In genomic region chr14:51290132-51290531, GRCh38 we compare ENCODE assay signal across 28 cellular contexts.
"Had no signal": no experiment of that assay in that cellular context is flagged by ENCODE, and none has a peak within 500 bp of the region (broad histone marks: within the 10 kb centered on the region; RNA-seq: fewer than 3 reads in every experiment).

No MANE protein-coding gene starts in this region.

- H3K27ac Mint-ChIP-seq: stimulated activated effector memory CD8-positive, alpha-beta T cell treated with anti-CD3 and anti-CD28 coated beads, Interleukin-12 subunit alpha, Interleukin-12 subunit beta, amount 100 ng/mL, for 72 hours; stimulated activated memory B cell treated with anti-CD40 and anti-IgM and Interleukin-4, amounts not matched to agents 10 μg/mL and 1 μg/mL and 100 μg/mL, for 72 hours; stimulated activated naive B cell treated with anti-CD40 and anti-IgM and Interleukin-4, amounts not matched to agents 10 μg/mL and 1 μg/mL and 100 μg/mL, for 72 hours; stimulated activated naive CD8-positive, alpha-beta T cell treated with anti-CD3 and anti-CD28 coated beads, Interleukin-15, Interleukin-2, amounts not matched to agents 100 ng/mL and 50 ng/mL, for 24 hours; type B pancreatic cell had no signal

- H3K27me3 Mint-ChIP-seq: stimulated activated naive B cell treated with anti-CD40 and anti-IgM and Interleukin-4, amounts not matched to agents 10 μg/mL and 1 μg/mL and 100 μg/mL, for 72 hours; stimulated activated naive CD8-positive, alpha-beta T cell treated with anti-CD3 and anti-CD28 coated beads, Interleukin-15, amount 100 ng/mL, for 72 hours; type B pancreatic cell had no signal

- ATAC-seq: stimulated activated memory B cell treated with anti-CD40 and anti-IgM and Interleukin-4, amounts not matched to agents 10 μg/mL and 1 μg/mL and 100 μg/mL, for 72 hours; stimulated activated naive B cell treated with anti-CD40 and anti-IgM and Interleukin-4, amounts not matched to agents 10 μg/mL and 1 μg/mL and 100 μg/mL, for 72 hours; stimulated activated naive CD8-positive, alpha-beta T cell treated with anti-CD3 and anti-CD28 coated beads, Interleukin-15, amount 100 ng/mL, for 72 hours; stimulated activated naive CD8-positive, alpha-beta T cell treated with anti-CD3 and anti-CD28 coated beads, Interleukin-15, Interleukin-2, amounts not matched to agents 100 U/mL and 50 U/mL, for 24 hours; upper lobe of right lung had no signal

- H3K4me1 Mint-ChIP-seq: stimulated activated effector memory CD8-positive, alpha-beta T cell treated with anti-CD3 and anti-CD28 coated beads, Interleukin-12 subunit alpha, Interleukin-12 subunit beta, amount 100 ng/mL, for 72 hours; stimulated activated naive CD8-positive, alpha-beta T cell treated with anti-CD3 and anti-CD28 coated beads, Interleukin-15, amount 100 ng/mL, for 72 hours had no signal

- H3K36me3 Mint-ChIP-seq: stimulated activated effector memory CD8-positive, alpha-beta T cell treated with anti-CD3 and anti-CD28 coated beads, Interleukin-12 subunit alpha, Interleukin-12 subunit beta, amount 100 ng/mL, for 72 hours; type B pancreatic cell had no signal

- H3K27me3 ChIP-seq: stomach, suprapubic skin, testis, thyroid gland, tibial artery, tibial nerve, transverse colon, upper lobe of left lung, upper lobe of right lung, uterus, vagina had no signal

- DNase-seq: stimulated activated CD4-positive, alpha-beta T cell treated with anti-CD3 and anti-CD28 coated beads, Interleukin-2, amount 100 ng/mL, for 48 hours; stimulated activated CD4-positive, alpha-beta T cell treated with anti-CD3 and anti-CD28 coated beads, Interleukin-4, amount 100 ng/mL, for 1 hour; stimulated activated CD4-positive, alpha-beta T cell treated with anti-CD3 and anti-CD28 coated beads, Interleukin-4, amount 100 ng/mL, for 24 hours; stimulated activated CD4-positive, alpha-beta T cell treated with anti-CD3 and anti-CD28 coated beads, Interleukin-4, amount 100 ng/mL, for 4 hours; stimulated activated CD8-positive, alpha-beta memory T cell treated with anti-CD3 and anti-CD28 coated beads, Interleukin-4, amount 100 ng/mL, for 48 hours; stimulated activated naive B cell treated with anti-CD40 and anti-IgM and Interleukin-4, amounts not matched to agents 10 μg/mL and 1 μg/mL and 100 μg/mL, for 72 hours; stimulated activated naive CD4-positive, alpha-beta T cell; stimulated activated naive CD4-positive, alpha-beta T cell treated with Interleukin-2 at 50 U/mL for 16 hours; stimulated activated naive CD8-positive, alpha-beta T cell treated with anti-CD3 and anti-CD28 coated beads, Interleukin-15, amount 100 ng/mL, for 72 hours; stimulated activated naive CD8-positive, alpha-beta T cell treated with anti-CD3 and anti-CD28 coated beads, Interleukin-15, Interleukin-2, amounts not matched to agents 100 U/mL and 50 U/mL, for 24 hours; stomach; substantia nigra; testis; thyroid gland; tibial artery; transverse colon; trophoblast cell; upper lobe of left lung; upper lobe of right lung; uterus had no signal

- H3K9me3 ChIP-seq: stomach, suprapubic skin, testis, thoracic aorta, thyroid gland, tibial artery, tibial nerve, transverse colon, upper lobe of left lung, upper lobe of right lung, uterus, vagina had no signal

- H3K9me3 Mint-ChIP-seq: stimulated activated effector memory CD8-positive, alpha-beta T cell treated with anti-CD3 and anti-CD28 coated beads, Interleukin-12 subunit alpha, Interleukin-12 subunit beta, amount 100 ng/mL, for 72 hours; stimulated activated memory B cell treated with anti-CD40 and anti-IgM and Interleukin-4, amounts not matched to agents 10 μg/mL and 1 μg/mL and 100 μg/mL, for 72 hours; stimulated activated naive B cell treated with anti-CD40 and anti-IgM and Interleukin-4, amounts not matched to agents 10 μg/mL and 1 μg/mL and 100 μg/mL, for 72 hours; stimulated activated naive CD8-positive, alpha-beta T cell treated with anti-CD3 and anti-CD28 coated beads, Interleukin-15, amount 100 ng/mL, for 72 hours; stimulated activated naive CD8-positive, alpha-beta T cell treated with anti-CD3 and anti-CD28 coated beads, Interleukin-15, Interleukin-2, amounts not matched to agents 100 ng/mL and 50 ng/mL, for 24 hours; type B pancreatic cell had no signal

- H3K27ac ChIP-seq: stomach, suprapubic skin, testis, thoracic aorta, thyroid gland, tibial artery, tibial nerve, transverse colon, upper lobe of left lung, upper lobe of right lung, uterus, vagina had no signal

- H3K4me1 ChIP-seq: upper lobe of left lung had no signal

- H3K4me3 Mint-ChIP-seq: stimulated activated effector memory CD8-positive, alpha-beta T cell treated with anti-CD3 and anti-CD28 coated beads, Interleukin-12 subunit alpha, Interleukin-12 subunit beta, amount 100 ng/mL, for 72 hours; stimulated activated memory B cell treated with anti-CD40 and anti-IgM and Interleukin-4, amounts not matched to agents 10 μg/mL and 1 μg/mL and 100 μg/mL, for 72 hours; stimulated activated naive B cell treated with anti-CD40 and anti-IgM and Interleukin-4, amounts not matched to agents 10 μg/mL and 1 μg/mL and 100 μg/mL, for 72 hours; stimulated activated naive CD8-positive, alpha-beta T cell treated with anti-CD3 and anti-CD28 coated beads, Interleukin-15, amount 100 ng/mL, for 72 hours; stimulated activated naive CD8-positive, alpha-beta T cell treated with anti-CD3 and anti-CD28 coated beads, Interleukin-15, Interleukin-2, amounts not matched to agents 100 ng/mL and 50 ng/mL, for 24 hours; type B pancreatic cell had no signal

- H3K4me3 ChIP-seq: stomach, suprapubic skin, testis, thoracic aorta, thyroid gland, tibial artery, tibial nerve, transverse colon, upper lobe of left lung, upper lobe of right lung, uterus, vagina had no signal

- H3K36me3 ChIP-seq: stomach, suprapubic skin, thoracic aorta, thyroid gland, tibial artery, tibial nerve, transverse colon, upper lobe of left lung, upper lobe of right lung, uterus, vagina had no signal
